8 cellular contexts compared by ENCODE assay signal in genomic region chr1:108559215-108560142, GRCh38. TPM values are rescaled to one million over a fixed set of nuclear protein-coding genes. Genes with fewer than 3 reads are reported as not detected.
DNase-seq lines count a peak whose midpoint lies in the region; ATAC-seq and TF ChIP-seq lines count a peak whose summit lies in the region.

TSS of gene EEIG2 (plus strand) at chr1:108560100. CDS start at chr1:108560429, 329 bp downstream.

- H3K27ac ChIP-seq in OCI-LY1 (ENCODE audit: low read depth, low read length, poor library complexity, severe bottlenecking): peak within 1 kb of the TSS; percentile 48

- peaks cover 43% of the 10 kb centered on the region for H3K4me1 ChIP-seq in OCI-LY1 (ENCODE audit: insufficient read depth, low read length, severe bottlenecking)
- peaks cover 22% of the 10 kb centered on the region for H3K4me1 ChIP-seq in mucosa of stomach (ENCODE audit: control insufficient read depth, insufficient read depth, low read length)

- TF ChIP-seq POLR2A in erythroblast (IDR thresholded peaks at IDR 0.05; ENCODE audit: low read length): no peak

- TF ChIP-seq CTCF in OCI-LY1 (IDR thresholded peaks at IDR 0.05; ENCODE audit: low read length): peak; percentile 60

- H3K9me3 ChIP-seq in OCI-LY1 (ENCODE audit: low read length) (no peaks in the 10 kb centered on the region), mucosa of stomach (ENCODE audit: control insufficient read depth, low read length) (no peaks in the 10 kb centered on the region)

- no peaks in the 10 kb centered on the region for H3K27me3 ChIP-seq in OCI-LY1 (ENCODE audit: insufficient read depth, low read length)
- no peaks in the 10 kb centered on the region for H3K27me3 ChIP-seq in mucosa of stomach (ENCODE audit: control insufficient read depth, insufficient read depth, low read length)

- DNase-seq in DMS 273 (lab: John Stamatoyannopoulos, UW; ENCODE audit: unreplicated experiment): peak; percentile 94
- DNase-seq in HT1080 (ENCODE audit: low read depth): peak; percentile 88
- peak; percentile 90 for DNase-seq in activated CD8-positive, alpha-beta memory T cell treated with anti-CD3 and anti-CD28 coated beads, Interleukin-2, amount 50 U/mL, for 4 hours
- peak; percentile 93 to 95 for DNase-seq in erythroblast (lab: John Stamatoyannopoulos, UW)
- peak; percentile 68 to 79 for DNase-seq in stimulated activated CD8-positive, alpha-beta memory T cell treated with anti-CD3 and anti-CD28 coated beads, Interleukin-4, amount 100 ng/mL, for 4 hours (ENCODE audit: low read depth in 2 of 2, low spot score in 1 of 2)

- H3K9me2 ChIP-seq in OCI-LY1 (ENCODE audit: low read depth, low read length): no peaks in the 10 kb centered on the region

- peaks cover 6% of the 10 kb centered on the region; the same call in 1 of the 2 replicates for H3F3A ChIP-seq in OCI-LY1 (ENCODE audit: insufficient read depth, low read length)

- H3K79me2 ChIP-seq in OCI-LY1 (ENCODE audit: insufficient read depth, low read length): no peaks in the 10 kb centered on the region

- peak; percentile 81 for ATAC-seq in GM21381 (IDR thresholded peaks at IDR 0.05; ENCODE audit: unreplicated experiment)

- H3K4me2 ChIP-seq in OCI-LY1 (ENCODE audit: low read length): peak within 1 kb of the TSS; percentile 95

- no peaks in the 10 kb centered on the region for H4K20me1 ChIP-seq in OCI-LY1 (ENCODE audit: insufficient read depth, low read length)

- peak within 1 kb of the TSS; percentile 69 for H3K4me3 ChIP-seq in OCI-LY1 (ENCODE audit: low read depth, low read length, poor library complexity, severe bottlenecking)
- H3K4me3 ChIP-seq in mucosa of stomach (ENCODE audit: low read length): peak within 1 kb of the TSS; percentile 44

- H3K36me3 ChIP-seq in OCI-LY1 (ENCODE audit: insufficient read depth, low read length) (no peaks in the 10 kb centered on the region), mucosa of stomach (ENCODE audit: control insufficient read depth, insufficient read depth, low read length) (no peaks in the 10 kb centered on the region)

- H3K9ac ChIP-seq in OCI-LY1 (ENCODE audit: low read length): peak within 1 kb of the TSS; percentile 66
- H3K9ac ChIP-seq in mucosa of stomach (ENCODE audit: low read length): peak within 1 kb of the TSS; percentile 63

- H2AFZ ChIP-seq in OCI-LY1 (ENCODE audit: low read length): peak within 1 kb of the TSS; percentile 93

RNA-seq across cellular contexts. Expression of gene EEIG2, which starts in this region (rescaled TPM):
- 7.6 and 7.8 TPM in 2 replicates for total RNA-seq in HT1080 (2014; rRNA removed; shearing (Covaris generic))
- 6.8 and 8.1 TPM in 2 replicates for polyA plus RNA-seq in HT1080 (2015; cell fraction: cytosol; rRNA removed)
- 4.4 and 4.6 TPM in 2 replicates for polyA plus RNA-seq in HT1080 (2015; cell fraction: nucleus; rRNA removed)

Comparison
In these comparisons a context has a peak if more than half of its experiments do, and no peak if none do; other contexts are left out.
1. Peak in every context shown above with its lines: DNase-seq, ATAC-seq, H3K4me3 ChIP-seq and H3K27ac ChIP-seq.